ENCODE assay signal across 1 cellular context in genomic region chr17:13688716-13689115, GRCh38.
TF ChIP-seq lines count a peak whose summit lies in the region.

No MANE protein-coding gene starts in this region.

TF ChIP-seq in GM23338, 12 proteins besides CTCF, POLR2A, EP300 and RAD21 (continued from another document):
- TF ChIP-seq ETS1 (IDR thresholded peaks at IDR 0.05) (no peak), CREB1 (CRISPR knock-in tag; IDR thresholded peaks at IDR 0.05; ENCODE audit: low read depth) (no peak), ZNF114 (CRISPR knock-in tag; IDR thresholded peaks at IDR 0.05) (no peak), REST (IDR thresholded peaks at IDR 0.05; ENCODE audit: unreplicated experiment) (no peak), ZNF331 (CRISPR knock-in tag; IDR thresholded peaks at IDR 0.05; ENCODE audit: low read depth) (no peak), NANOG (IDR thresholded peaks at IDR 0.05; ENCODE audit: borderline replicate concordance) (no peak), STAT1 (IDR thresholded peaks at IDR 0.05; ENCODE audit: unreplicated experiment) (no peak), EZH2phosphoT487 (IDR thresholded peaks at IDR 0.05; ENCODE audit: unreplicated experiment) (no peak), POLR2AphosphoS5 (IDR thresholded peaks at IDR 0.05; ENCODE audit: low read depth) (no peak)
